Comparison of ENCODE assay signal across 18 cellular contexts in genomic region chr2:99651930-99652670, GRCh38.
DNase-seq lines count a peak whose midpoint lies in the region; ATAC-seq and TF ChIP-seq lines count a peak whose summit lies in the region.
"Had no signal": no experiment of that assay in that cellular context is flagged by ENCODE, and none has a peak within 500 bp of the region (broad histone marks: within the 10 kb centered on the region; RNA-seq: fewer than 3 reads in every experiment).

No MANE protein-coding gene starts in this region.

- H2AFZ ChIP-seq in DND-41 (ENCODE audit: low read depth, low read length) (no peak overlapping the region), neural progenitor cell (replicated peaks) (no peak overlapping the region)

- DNase-seq in DND-41 (no peak), M059J (ENCODE audit: low read depth) (peak; percentile 75), choroid plexus epithelial cell (ENCODE audit: low read depth) (peak; percentile 62), neural progenitor cell (ENCODE audit: low spot score) (no peak), DMS53 (lab: John Stamatoyannopoulos, UW) (no peak)
- no peak for DNase-seq in stimulated activated CD4-positive, alpha-beta T cell treated with anti-CD3 and anti-CD28 coated beads, Interleukin-2, amount 100 ng/mL, for 48 hours
- DNase-seq: activated naive CD8-positive, alpha-beta T cell treated with anti-CD3 and anti-CD28 coated beads, Interleukin-2, amount 10 ng/mL, durations not matched to agents 7 days and 5 days; hypothalamus; NCI-H187; NCI-H524 treated with DMSO at 0.1 percent for 48 hours; occipital lobe; stomach; T-helper 1 cell had no signal

- no peak overlapping the region for H3K4me3 Mint-ChIP-seq in neural progenitor cell
- H3K4me3 Mint-ChIP-seq: activated naive CD8-positive, alpha-beta T cell treated with anti-CD3 and anti-CD28 coated beads, Interleukin-2, amount 10 ng/mL, durations not matched to agents 7 days and 5 days had no signal

- H3K27me3 ChIP-seq in DND-41 (ENCODE audit: insufficient read depth, low read length, poor library complexity), result no peaks in the 10 kb centered on the region
- no peaks in the 10 kb centered on the region for H3K27me3 ChIP-seq in neural progenitor cell
- H3K27me3 ChIP-seq: stomach had no signal

- H3K9me3 Mint-ChIP-seq in neural progenitor cell, result no peaks in the 10 kb centered on the region
- H3K9me3 Mint-ChIP-seq: activated naive CD8-positive, alpha-beta T cell treated with anti-CD3 and anti-CD28 coated beads, Interleukin-2, amount 10 ng/mL, durations not matched to agents 7 days and 5 days had no signal

- H3K4me1 Mint-ChIP-seq in neural progenitor cell, result peaks cover 36% of the 10 kb centered on the region
- H3K4me1 Mint-ChIP-seq: activated naive CD8-positive, alpha-beta T cell treated with anti-CD3 and anti-CD28 coated beads, Interleukin-2, amount 10 ng/mL, durations not matched to agents 7 days and 5 days had no signal

- no peaks in the 10 kb centered on the region for H3F3A ChIP-seq in neural progenitor cell (ENCODE audit: low read depth)

- H3K4me1 ChIP-seq in DND-41 (ENCODE audit: insufficient read depth, low read length), result no peaks in the 10 kb centered on the region
- peaks cover 7% of the 10 kb centered on the region for H3K4me1 ChIP-seq in neural progenitor cell

- H3K9me3 ChIP-seq in DND-41 (ENCODE audit: insufficient read depth, low read length, severe bottlenecking), result no peaks in the 10 kb centered on the region
- no peaks in the 10 kb centered on the region for H3K9me3 ChIP-seq in neural progenitor cell (ENCODE audit: low read depth)
- H3K9me3 ChIP-seq: stomach had no signal

- H3K9ac ChIP-seq in DND-41 (ENCODE audit: low read depth, low read length) (no peak overlapping the region), neural progenitor cell (no peak overlapping the region)

- H3K36me3 Mint-ChIP-seq in neural progenitor cell, result no peaks in the 10 kb centered on the region
- H3K36me3 Mint-ChIP-seq: activated naive CD8-positive, alpha-beta T cell treated with anti-CD3 and anti-CD28 coated beads, Interleukin-2, amount 10 ng/mL, durations not matched to agents 7 days and 5 days had no signal

- no peak overlapping the region for H3K4me3 ChIP-seq in DND-41 (ENCODE audit: low read depth in 1 of 2, low read length in 2 of 2)
- H3K4me3 ChIP-seq in choroid plexus epithelial cell (ENCODE audit: low read depth, low read length), result no peak overlapping the region
- H3K4me3 ChIP-seq in neural progenitor cell, result no peak overlapping the region
- H3K4me3 ChIP-seq: skin epidermis, stomach had no signal

- H3K27ac ChIP-seq in DND-41 (ENCODE audit: low read length), result no peak overlapping the region
- no peak overlapping the region for H3K27ac ChIP-seq in neural progenitor cell
- H3K27ac ChIP-seq: skin epidermis, stomach had no signal

- H3K36me3 ChIP-seq in DND-41 (ENCODE audit: insufficient read depth, low read length), result peaks cover 6% of the 10 kb centered on the region; the same call in 1 of the 2 replicates
- H3K36me3 ChIP-seq in neural progenitor cell, result no peaks in the 10 kb centered on the region
- H3K36me3 ChIP-seq: stomach had no signal

- no peaks in the 10 kb centered on the region for H3K79me2 ChIP-seq in DND-41 (ENCODE audit: insufficient read depth, low read length)
- H3K79me2 ChIP-seq in neural progenitor cell (ENCODE audit: low read depth), result no peaks in the 10 kb centered on the region

- no peak overlapping the region for H3K4me2 ChIP-seq in DND-41 (ENCODE audit: insufficient read depth, low read length)
- peak overlapping the region; percentile 17 for H3K4me2 ChIP-seq in neural progenitor cell

- no peaks in the 10 kb centered on the region for H4K20me1 ChIP-seq in DND-41 (ENCODE audit: insufficient read depth, low read length)
- H4K20me1 ChIP-seq in neural progenitor cell (ENCODE audit: low read depth), result no peaks in the 10 kb centered on the region

- H3K27me3 Mint-ChIP-seq in neural progenitor cell (ENCODE audit: insufficient read depth, low read depth), result peaks cover 8% of the 10 kb centered on the region
- H3K27me3 Mint-ChIP-seq: activated naive CD8-positive, alpha-beta T cell treated with anti-CD3 and anti-CD28 coated beads, Interleukin-2, amount 10 ng/mL, durations not matched to agents 7 days and 5 days had no signal

- ATAC-seq in DND-41 (ENCODE audit: insufficient read depth, low read depth), result 0 out of 3 replicates have a peak, but pooled peaks have one; percentile 27
- ATAC-seq in HG02642 (IDR thresholded peaks at IDR 0.05; ENCODE audit: poor library complexity, unreplicated experiment), result no peak
- no peak for ATAC-seq in HG02885 (IDR thresholded peaks at IDR 0.05; ENCODE audit: poor library complexity, unreplicated experiment)
- ATAC-seq: activated CD4-positive, CD25-positive, alpha-beta regulatory T cell treated with anti-CD3 and anti-CD28 coated beads, Interleukin-2, amount 50 U/mL, for 24 hours; Panc1 had no signal

- no peak overlapping the region for H3K27ac Mint-ChIP-seq in neural progenitor cell
- H3K27ac Mint-ChIP-seq: activated naive CD8-positive, alpha-beta T cell treated with anti-CD3 and anti-CD28 coated beads, Interleukin-2, amount 10 ng/mL, durations not matched to agents 7 days and 5 days had no signal

- no peak for TF ChIP-seq CTCF in DND-41 (IDR thresholded peaks at IDR 0.05; ENCODE audit: borderline replicate concordance, extremely low read depth, low read length, poor library complexity, severe bottlenecking)
- no peak for TF ChIP-seq CTCF in choroid plexus epithelial cell (conservative IDR thresholded peaks at IDR 0.05; ENCODE audit: low read depth, low read length)
- TF ChIP-seq CTCF in neural progenitor cell (IDR thresholded peaks at IDR 0.05), result no peak

Comparison
In these comparisons a context has a peak if more than half of its experiments do, and no peak if none do; other contexts are left out.
1. DNase-seq: peak in M059J (single experiment) and choroid plexus epithelial cell (single experiment); none in DND-41 (single experiment), neural progenitor cell (single experiment), DMS53 (single experiment) and stimulated activated CD4-positive, alpha-beta T cell treated with anti-CD3 and anti-CD28 coated beads, Interleukin-2, amount 100 ng/mL, for 48 hours (0 of 2).